Comparison of ENCODE assay signal across 8 cellular contexts in genomic region chr11:7892751-7893356, GRCh38. TPM values are rescaled to one million over a fixed set of nuclear protein-coding genes. Genes with fewer than 3 reads are reported as not detected.
DNase-seq lines count a peak whose midpoint lies in the region; ATAC-seq, FAIRE-seq and TF ChIP-seq lines count a peak whose summit lies in the region.

No MANE protein-coding gene starts in this region.

- H3K4me1 Mint-ChIP-seq in naive thymus-derived CD8-positive, alpha-beta T cell, result peaks cover 1 to 16% (median 6%) of the 10 kb centered on the region in 4 donors

- H3K9me3 Mint-ChIP-seq in naive thymus-derived CD8-positive, alpha-beta T cell, result peaks cover 0 to 6% (median 0%) of the 10 kb centered on the region in 9 donors

- no peak overlapping the region for H3K27ac ChIP-seq in KMS-11
- no peak overlapping the region for H3K27ac ChIP-seq in SJCRH30

- DNase-seq in A172 (ENCODE audit: low spot score) (peak; percentile 76), G401 (ENCODE audit: low spot score) (peak; percentile 66), H54 (ENCODE audit: insufficient read length, low spot score) (peak; percentile 39), SJCRH30 (peak; percentile 14 to 69), epithelial cell of esophagus (ENCODE audit: low read depth) (peak; percentile 66)
- peak in 5 of 10 donors; percentile 4 to 48 (median 32) for DNase-seq in naive thymus-derived CD8-positive, alpha-beta T cell
- DNase-seq in stimulated activated CD4-positive, alpha-beta T cell treated with anti-CD3 and anti-CD28 coated beads, Interleukin-2, amount 100 ng/mL, for 24 hours, result no peak

- peak overlapping the region; percentile 50; the same call in 1 of the 2 replicates for H2AFZ ChIP-seq in KMS-11 (ENCODE audit: low read depth)

- H3K4me2 ChIP-seq in KMS-11, result no peak overlapping the region

- no peak overlapping the region for H3K4me3 Mint-ChIP-seq in naive thymus-derived CD8-positive, alpha-beta T cell

- H3K9ac ChIP-seq in KMS-11, result no peak overlapping the region

- in situ Hi-C loops in G401 (cut with HindIII; ENCODE audit: low sequenced_read_pairs), result no loop called here

- H3K36me3 Mint-ChIP-seq in naive thymus-derived CD8-positive, alpha-beta T cell, result no peaks in the 10 kb centered on the region

- H3K4me3 ChIP-seq in KMS-11 (IDR thresholded peaks at IDR 0.05; ENCODE audit: insufficient read depth, low read depth, low read length), result no peak overlapping the region
- no peak overlapping the region for H3K4me3 ChIP-seq in SJCRH30
- H3K4me3 ChIP-seq in epithelial cell of esophagus (ENCODE audit: low read length), result no peak overlapping the region

- H3K27ac Mint-ChIP-seq in naive thymus-derived CD8-positive, alpha-beta T cell, result peak overlapping the region in 1 of 10 donors; percentile 33

- H3K4me1 ChIP-seq in KMS-11 (ENCODE audit: low read depth, poor library complexity, severe bottlenecking) (no peaks in the 10 kb centered on the region), SJCRH30 (peaks cover 3% of the 10 kb centered on the region; the same call in 1 of the 2 replicates)

- H3K27me3 Mint-ChIP-seq in naive thymus-derived CD8-positive, alpha-beta T cell, result peaks cover 0 to 12% (median 2%) of the 10 kb centered on the region in 5 donors

- TF ChIP-seq POLR2A in H54 (IDR thresholded peaks at IDR 0.05; ENCODE audit: low read depth, low read length), result no peak

- ATAC-seq in naive thymus-derived CD8-positive, alpha-beta T cell, result peak; percentile 51 to 65

- POLR2A ChIA-PET in naive thymus-derived CD8-positive, alpha-beta T cell (lab: Charles Lee), result interaction anchor here (1.9 kb wide), 1 partner anchor 94 kb away, joined by 4 read pairs; the partner anchor contains the start of gene EIF3F

- no peaks in the 10 kb centered on the region for H3K79me2 ChIP-seq in KMS-11 (ENCODE audit: insufficient read depth, low read depth)

- no peaks in the 10 kb centered on the region for H4K20me1 ChIP-seq in KMS-11 (ENCODE audit: insufficient read depth)

- H3K36me3 ChIP-seq in KMS-11 (ENCODE audit: insufficient read depth) (no peaks in the 10 kb centered on the region), SJCRH30 (no peaks in the 10 kb centered on the region)

- H3K27me3 ChIP-seq in KMS-11 (ENCODE audit: insufficient read depth, low read depth) (no peaks in the 10 kb centered on the region), SJCRH30 (no peaks in the 10 kb centered on the region)

- H3K9me3 ChIP-seq in SJCRH30 (replicated peaks), result no peaks in the 10 kb centered on the region

- FAIRE-seq in H54 (lab: Jason Lieb, UNC), result peak; percentile 96

- TF ChIP-seq CTCF in KMS-11 (conservative IDR thresholded peaks at IDR 0.05; ENCODE audit: low read depth, low read length) (peak; percentile 78), epithelial cell of esophagus (IDR thresholded peaks at IDR 0.05; ENCODE audit: insufficient read depth, low read depth, low read length, missing control alignments) (peak; percentile 67)

RNA-seq across cellular contexts. Expression of gene OR10A6, which starts 38.2 kb away (rescaled TPM):
- not detected in 2 replicates for total RNA-seq in A172 (2014; rRNA removed; shearing (Covaris generic))
- total RNA-seq in G401 (2014; rRNA removed; shearing (Covaris generic)), result not detected in 2 replicates
- not detected in 2 replicates for total RNA-seq in SJCRH30 (2014; rRNA removed; shearing (Covaris generic))
- total RNA-seq in naive thymus-derived CD8-positive, alpha-beta T cell, result not detected
- polyA plus RNA-seq in naive thymus-derived CD8-positive, alpha-beta T cell, result not detected

RNA-seq across cellular contexts. Expression of gene OR10A3, which starts 48.7 kb away (rescaled TPM):
- total RNA-seq in A172 (2014; rRNA removed; shearing (Covaris generic)), result not detected in 2 replicates
- not detected in 2 replicates for total RNA-seq in G401 (2014; rRNA removed; shearing (Covaris generic))
- not detected in 2 replicates for total RNA-seq in SJCRH30 (2014; rRNA removed; shearing (Covaris generic))
- not detected for total RNA-seq in naive thymus-derived CD8-positive, alpha-beta T cell
- not detected for polyA plus RNA-seq in naive thymus-derived CD8-positive, alpha-beta T cell

Comparison
In these comparisons a context has a peak if more than half of its experiments do, and no peak if none do; other contexts are left out.
1. DNase-seq: peak in A172 (single experiment), G401 (single experiment), H54 (single experiment), SJCRH30 (2 of 2) and epithelial cell of esophagus (single experiment); none in stimulated activated CD4-positive, alpha-beta T cell treated with anti-CD3 and anti-CD28 coated beads, Interleukin-2, amount 100 ng/mL, for 24 hours (0 of 2).